ENCODE assay signal across 8 cellular contexts in the genomic region with DNA sequence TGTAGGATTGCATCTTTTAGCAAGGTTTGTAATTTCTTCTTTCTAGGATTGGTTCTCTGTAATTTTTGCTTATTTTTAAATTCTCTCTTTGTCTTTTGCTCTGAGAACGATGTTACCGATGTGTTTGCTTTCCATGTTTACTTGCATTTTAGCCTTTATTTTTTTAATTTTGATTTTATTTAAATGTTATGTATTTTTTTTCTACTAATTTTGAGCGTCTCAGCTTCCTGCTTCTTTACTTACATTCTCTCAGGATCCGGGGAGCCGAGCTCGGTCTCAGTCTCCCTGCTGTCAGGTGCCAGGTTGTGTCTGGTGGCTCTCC. TPM values are rescaled to one million over a fixed set of nuclear protein-coding genes. Genes with fewer than 3 reads are reported as not detected.
DNase-seq lines count a peak whose midpoint lies in the region; FAIRE-seq and TF ChIP-seq lines count a peak whose summit lies in the region.

No MANE protein-coding gene starts in this region.

- H4K20me1 ChIP-seq in OCI-LY3 (ENCODE audit: insufficient read depth, low read length) = no peaks in the 10 kb centered on the region

- peak overlapping the region; percentile 96 for H3K4me2 ChIP-seq in OCI-LY3 (ENCODE audit: low read length)

- TF ChIP-seq CTCF in GM06990 (IDR thresholded peaks at IDR 0.05; ENCODE audit: insufficient read depth, low read length, poor library complexity, severe bottlenecking) = no peak
- no peak for TF ChIP-seq CTCF in OCI-LY3 (IDR thresholded peaks at IDR 0.05; ENCODE audit: low read depth, low read length)
- TF ChIP-seq CTCF in esophagus muscularis mucosa (IDR thresholded peaks at IDR 0.05) = no peak
- TF ChIP-seq CTCF in prostate gland (IDR thresholded peaks at IDR 0.05) = no peak
- no peak for TF ChIP-seq CTCF in WERI-Rb-1 (IDR thresholded peaks at IDR 0.05; ENCODE audit: low read depth, low read length)

- H3K79me2 ChIP-seq in OCI-LY3 (ENCODE audit: low read length) = no peaks in the 10 kb centered on the region

- TF ChIP-seq EP300 in esophagus muscularis mucosa (IDR thresholded peaks at IDR 0.05) = no peak

- no peak for DNase-seq in GM06990 (ENCODE audit: extremely low read depth, insufficient read length)
- DNase-seq in esophagus muscularis mucosa (ENCODE audit: extremely low spot score) = no peak
- no peak for DNase-seq in prostate gland (ENCODE audit: low spot score)
- DNase-seq in NCI-H345 (lab: John Stamatoyannopoulos, UW) = no peak
- DNase-seq in RCC 7860 (ENCODE audit: low spot score) = no peak
- no peak for DNase-seq in WERI-Rb-1
- DNase-seq in GM12892 (ENCODE audit: insufficient read length) = no peak

- peak overlapping the region; percentile 86; the same call in 1 of the 2 replicates for H3K27ac ChIP-seq in OCI-LY3 (ENCODE audit: low read length)
- peak overlapping the region; percentile 78 to 90 (median 85) for H3K27ac ChIP-seq in esophagus muscularis mucosa (replicated peaks in 1 of 4)
- H3K27ac ChIP-seq in prostate gland = peak overlapping the region; percentile 92 to 97
- H3K27ac ChIP-seq in WERI-Rb-1 = no peak overlapping the region

- FAIRE-seq in RCC 7860 (lab: Jason Lieb, UNC) (no peak), GM12892 (lab: Jason Lieb, UNC) (no peak)

- H3K36me3 ChIP-seq in GM06990 (ENCODE audit: control insufficient read depth, insufficient read depth, low read length) (no peaks in the 10 kb centered on the region), OCI-LY3 (replicated peaks; ENCODE audit: low read depth, low read length) (no peaks in the 10 kb centered on the region), esophagus muscularis mucosa (no peaks in the 10 kb centered on the region), prostate gland (no peaks in the 10 kb centered on the region), WERI-Rb-1 (no peaks in the 10 kb centered on the region)

- WGBS in esophagus muscularis mucosa = 35% methylated on average over 6 of the region's 6 CpGs
- WGBS in prostate gland = 31% methylated on average over 6 of the region's 6 CpGs

- intact Hi-C loops in esophagus muscularis mucosa (cut with DNase I) (no loop called here), prostate gland (cut with DNase I) (no loop called here)

- H3K9me3 ChIP-seq in OCI-LY3 (ENCODE audit: insufficient read depth, low read length) (no peaks in the 10 kb centered on the region), esophagus muscularis mucosa (no peaks in the 10 kb centered on the region), prostate gland (no peaks in the 10 kb centered on the region), WERI-Rb-1 (ENCODE audit: severe bottlenecking) (peaks cover 14% of the 10 kb centered on the region)

- peak overlapping the region; percentile 59 for H3K9ac ChIP-seq in OCI-LY3 (ENCODE audit: low read length)

- TF ChIP-seq POLR2A in esophagus muscularis mucosa (IDR thresholded peaks at IDR 0.05; ENCODE audit: low read depth) (no peak), prostate gland (IDR thresholded peaks at IDR 0.05) (no peak), GM12892 (IDR thresholded peaks at IDR 0.05; ENCODE audit: low read depth, low read length) (no peak)

- peak overlapping the region; percentile 65 for H3K4me3 ChIP-seq in GM06990 (replicated peaks; ENCODE audit: low read depth, low read length)
- peak overlapping the region; percentile 87 for H3K4me3 ChIP-seq in OCI-LY3 (ENCODE audit: low read length)
- H3K4me3 ChIP-seq in esophagus muscularis mucosa = peak overlapping the region; percentile 48 to 55 (median 52)
- peak overlapping the region; percentile 52 to 55 for H3K4me3 ChIP-seq in prostate gland
- no peak overlapping the region for H3K4me3 ChIP-seq in WERI-Rb-1 (ENCODE audit: low read depth, low read length)

- H3K27me3 ChIP-seq in GM06990 (replicated peaks; ENCODE audit: control insufficient read depth, insufficient read depth, low read length) (no peaks in the 10 kb centered on the region), OCI-LY3 (ENCODE audit: low read depth, low read length) (peaks cover 22% of the 10 kb centered on the region), esophagus muscularis mucosa (peaks cover 0 to 88% (median 44%) of the 10 kb centered on the region in 4 donors), prostate gland (replicated peaks; ENCODE audit: insufficient read depth) (no peaks in the 10 kb centered on the region), WERI-Rb-1 (ENCODE audit: insufficient read depth, low read depth, severe bottlenecking) (peaks cover 92% of the 10 kb centered on the region)

- peak overlapping the region; percentile 74 for H2AFZ ChIP-seq in OCI-LY3 (ENCODE audit: low read depth, low read length)

- H3K4me1 ChIP-seq in OCI-LY3 (ENCODE audit: low read length) = peaks cover 6% of the 10 kb centered on the region; the same call in 1 of the 2 replicates
- H3K4me1 ChIP-seq in esophagus muscularis mucosa = peaks cover 6 to 24% (median 11%) of the 10 kb centered on the region in 4 donors
- no peaks in the 10 kb centered on the region for H3K4me1 ChIP-seq in prostate gland (replicated peaks)

RNA-seq across cellular contexts. Expression of gene ANXA2R, which starts 20.9 kb away (rescaled TPM):
- total RNA-seq in esophagus muscularis mucosa (1 to 10 TPM; 1.5 to 4.2 (median 2.0) TPM), prostate gland (1 to 10 TPM; 4.5 to 5.3 TPM)
- polyA plus RNA-seq in GM12892 (2012; ENCODE audit: missing spikeins) = 0.95 TPM
